24 cellular contexts compared by ENCODE assay signal in the genomic region with DNA sequence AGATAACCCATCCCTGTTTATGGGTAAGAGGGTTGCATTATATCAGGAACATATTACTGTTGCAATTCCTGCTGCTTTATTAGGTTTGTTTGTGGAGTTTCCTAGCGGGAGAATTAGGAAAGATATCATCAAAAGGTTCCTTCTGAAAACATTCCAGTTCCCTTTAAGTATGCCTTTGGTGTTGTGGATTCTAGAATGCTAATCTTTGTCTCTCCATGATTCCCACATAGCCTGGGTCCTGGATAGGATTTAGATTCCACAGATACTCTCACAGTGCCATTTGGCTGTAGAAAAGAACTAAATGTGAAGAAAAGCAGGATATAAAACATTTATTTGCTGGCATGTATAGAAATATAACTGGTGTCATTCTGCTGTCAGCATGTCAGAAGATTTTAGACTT.
DNase-seq lines count a peak whose midpoint lies in the region; ATAC-seq and TF ChIP-seq lines count a peak whose summit lies in the region.
"Had no signal": no experiment of that assay in that cellular context is flagged by ENCODE, and none has a peak within 500 bp of the region (broad histone marks: within the 10 kb centered on the region; RNA-seq: fewer than 3 reads in every experiment).

No MANE protein-coding gene starts in this region.

- H3K4me1 ChIP-seq in GM23338 (ENCODE audit: insufficient read depth) = no peaks in the 10 kb centered on the region
- peaks cover 4% of the 10 kb centered on the region for H3K4me1 ChIP-seq in endodermal cell (ENCODE audit: control insufficient read depth, insufficient read depth, low read length)
- H3K4me1 ChIP-seq: A549; BLaER1 treated with 17β-estradiol and CSF1 and Interleukin-3, amounts not matched to agents 10 nM and 100 nM had no signal

- H3K27me3 ChIP-seq in GM23338 (ENCODE audit: insufficient read depth) (no peaks in the 10 kb centered on the region), endodermal cell (ENCODE audit: control insufficient read depth, insufficient read depth, low read length, poor library complexity, severe bottlenecking) (no peaks in the 10 kb centered on the region), neural cell (ENCODE audit: insufficient read depth, low read depth, low read length) (peaks cover 14% of the 10 kb centered on the region)
- H3K27me3 ChIP-seq: BLaER1 treated with 17β-estradiol and CSF1 and Interleukin-3, amounts not matched to agents 10 nM and 100 nM had no signal

- ATAC-seq in GM23338 = no peak
- ATAC-seq in HG03097 (IDR thresholded peaks at IDR 0.05; ENCODE audit: low FRiP score, unreplicated experiment) = no peak
- ATAC-seq: A549, GM12878 had no signal

- H3K9ac ChIP-seq in endodermal cell (ENCODE audit: extremely low read depth, low read length, poor library complexity, severe bottlenecking) = peak overlapping the region; percentile 5
- H3K9ac ChIP-seq in neural cell (ENCODE audit: low read length) = no peak overlapping the region
- H3K9ac ChIP-seq: BLaER1 treated with 17β-estradiol and CSF1 and Interleukin-3, amounts not matched to agents 10 nM and 100 nM had no signal

- H3K27ac ChIP-seq in GM23338 (ENCODE audit: low read depth) = no peak overlapping the region
- H3K27ac ChIP-seq in endodermal cell (ENCODE audit: low read depth, low read length) = no peak overlapping the region
- no peak overlapping the region for H3K27ac ChIP-seq in neural cell (ENCODE audit: low read length)
- H3K27ac ChIP-seq: 22Rv1; A549; BLaER1 treated with 17β-estradiol and CSF1 and Interleukin-3, amounts not matched to agents 10 nM and 100 nM; C4-2B had no signal

- no peaks in the 10 kb centered on the region for H3K9me3 Mint-ChIP-seq in GM23338
- H3K9me3 Mint-ChIP-seq in endodermal cell = no peaks in the 10 kb centered on the region

- DNase-seq in GM23338 (ENCODE audit: low spot score) = peak; percentile 52
- no peak for DNase-seq in endodermal cell
- DNase-seq in iPS-NIHi7 (ENCODE audit: extremely low spot score) = peak; percentile 13
- DNase-seq in activated CD8-positive, alpha-beta memory T cell treated with anti-CD3 and anti-CD28 coated beads, Interleukin-2, amount 50 U/mL, for 48 hours = no peak
- no peak for DNase-seq in HCEC 1CT
- DNase-seq: AML-193; CD4-positive, alpha-beta memory T cell; CD8-positive, alpha-beta memory T cell; COR-L47; DMS 273 treated with DMSO at 0.1 percent for 48 hours; DMS153; DMS53; DMS79; DND-41; EL; GDM1 had no signal

- no peaks in the 10 kb centered on the region for H3K79me2 ChIP-seq in GM23338 (replicated peaks; ENCODE audit: insufficient read depth)
- H3K79me2 ChIP-seq in neural cell (replicated peaks; ENCODE audit: insufficient read depth, low read length) = no peaks in the 10 kb centered on the region

- H3K27ac Mint-ChIP-seq in GM23338 (no peak overlapping the region), endodermal cell (no peak overlapping the region)
- H3K27ac Mint-ChIP-seq: B cell; CD4-positive, alpha-beta memory T cell; CD8-positive, alpha-beta memory T cell had no signal

- H3K4me3 Mint-ChIP-seq in GM23338 = no peak overlapping the region
- no peak overlapping the region for H3K4me3 Mint-ChIP-seq in endodermal cell
- H3K4me3 Mint-ChIP-seq: B cell; CD4-positive, alpha-beta memory T cell; CD8-positive, alpha-beta memory T cell had no signal

- H3K36me3 ChIP-seq in GM23338 (ENCODE audit: insufficient read depth) (no peaks in the 10 kb centered on the region), endodermal cell (ENCODE audit: control insufficient read depth, insufficient read depth, low read length) (no peaks in the 10 kb centered on the region), neural cell (ENCODE audit: insufficient read depth, low read length) (no peaks in the 10 kb centered on the region)
- H3K36me3 ChIP-seq: BLaER1 treated with 17β-estradiol and CSF1 and Interleukin-3, amounts not matched to agents 10 nM and 100 nM had no signal

- no peak for TF ChIP-seq CTCF in GM23338 (conservative IDR thresholded peaks at IDR 0.05; ENCODE audit: low read depth in 2 of 2)
- TF ChIP-seq CTCF in endodermal cell (conservative IDR thresholded peaks at IDR 0.05) = no peak
- no peak for TF ChIP-seq CTCF in neural cell (IDR thresholded peaks at IDR 0.05; ENCODE audit: poor library complexity, severe bottlenecking)

- TF ChIP-seq RAD21 in neural cell (conservative IDR thresholded peaks at IDR 0.05) = no peak

- WGBS in endodermal cell (ENCODE audit: insufficient coverage in 1 of 2, insufficient read length in 1 of 2), 2 experiments = 39% methylated on average over 1 of the region's 1 CpG; no CpG with 5 or more reads in 1 of the 2 experiments

- H3K4me2 ChIP-seq in GM23338 (no peak overlapping the region), neural cell (ENCODE audit: low read length) (no peak overlapping the region)
- H3K4me2 ChIP-seq: A549; BLaER1 treated with 17β-estradiol and CSF1 and Interleukin-3, amounts not matched to agents 10 nM and 100 nM had no signal

- TF ChIP-seq EP300 in neural cell (conservative IDR thresholded peaks at IDR 0.05; ENCODE audit: poor library complexity, severe bottlenecking) = peak; percentile 52

- H3K4me1 Mint-ChIP-seq in GM23338 = peaks cover 2% of the 10 kb centered on the region; the same call in 1 of the 3 replicates
- no peaks in the 10 kb centered on the region for H3K4me1 Mint-ChIP-seq in endodermal cell
- H3K4me1 Mint-ChIP-seq: B cell; CD4-positive, alpha-beta memory T cell; CD8-positive, alpha-beta memory T cell had no signal

- H3K9me3 ChIP-seq in endodermal cell (ENCODE audit: control insufficient read depth, low read length) (peaks cover 12% of the 10 kb centered on the region), neural cell (ENCODE audit: low read length) (peaks cover 1% of the 10 kb centered on the region)
- H3K9me3 ChIP-seq: A549 had no signal

- H4K20me1 ChIP-seq in GM23338 (replicated peaks; ENCODE audit: insufficient read depth) (no peaks in the 10 kb centered on the region), neural cell (ENCODE audit: insufficient read depth) (no peaks in the 10 kb centered on the region)
- H4K20me1 ChIP-seq: BLaER1 treated with 17β-estradiol and CSF1 and Interleukin-3, amounts not matched to agents 10 nM and 100 nM had no signal

- no peaks in the 10 kb centered on the region; the same call in 2 of the 3 replicates for H3K36me3 Mint-ChIP-seq in GM23338 (ENCODE audit: low read depth)
- H3K36me3 Mint-ChIP-seq in endodermal cell (ENCODE audit: low read depth) = no peaks in the 10 kb centered on the region
- H3K36me3 Mint-ChIP-seq: CD4-positive, alpha-beta memory T cell; CD8-positive, alpha-beta memory T cell had no signal

- H3K27me3 Mint-ChIP-seq in GM23338 (ENCODE audit: insufficient read depth, low read depth, poor library complexity) (no peaks in the 10 kb centered on the region), endodermal cell (ENCODE audit: insufficient read depth) (no peaks in the 10 kb centered on the region)
- H3K27me3 Mint-ChIP-seq: B cell; CD4-positive, alpha-beta memory T cell; CD8-positive, alpha-beta memory T cell had no signal

- H3K4me3 ChIP-seq in GM23338 (no peak overlapping the region), endodermal cell (ENCODE audit: low read length) (peak overlapping the region; percentile 32), neural cell (ENCODE audit: low read length) (no peak overlapping the region)
- H3K4me3 ChIP-seq: A549; BLaER1 treated with 17β-estradiol and CSF1 and Interleukin-3, amounts not matched to agents 10 nM and 100 nM; GM12878 had no signal

- H3F3A ChIP-seq in GM23338 (replicated peaks; ENCODE audit: low read depth) = no peaks in the 10 kb centered on the region
- no peaks in the 10 kb centered on the region for H3F3A ChIP-seq in neural cell (ENCODE audit: insufficient read depth, low read length, poor library complexity, severe bottlenecking)

- H2AFZ ChIP-seq in GM23338 = no peak overlapping the region
- H2AFZ ChIP-seq in neural cell (ENCODE audit: low read depth, low read length) = no peak overlapping the region

- no peaks in the 10 kb centered on the region for H3K9me2 ChIP-seq in GM23338 (ENCODE audit: insufficient read depth)
- no peaks in the 10 kb centered on the region for H3K9me2 ChIP-seq in neural cell (ENCODE audit: insufficient read depth, low read length)

TF ChIP-seq in GM23338, 12 proteins besides CTCF, POLR2A, EP300 and RAD21 (continues in another document):
- TF ChIP-seq ZNF114 (CRISPR knock-in tag; IDR thresholded peaks at IDR 0.05) (no peak), POLR2AphosphoS5 (IDR thresholded peaks at IDR 0.05; ENCODE audit: low read depth) (no peak), NANOG (IDR thresholded peaks at IDR 0.05; ENCODE audit: borderline replicate concordance) (no peak)

TF ChIP-seq in neural cell, 6 proteins besides CTCF, POLR2A, EP300 and RAD21:
- no peak for TF ChIP-seq MXI1 (conservative IDR thresholded peaks at IDR 0.05; ENCODE audit: poor library complexity, severe bottlenecking)
- no peak for TF ChIP-seq SMC3 (conservative IDR thresholded peaks at IDR 0.05; ENCODE audit: poor library complexity)
- TF ChIP-seq, protein P1, sequence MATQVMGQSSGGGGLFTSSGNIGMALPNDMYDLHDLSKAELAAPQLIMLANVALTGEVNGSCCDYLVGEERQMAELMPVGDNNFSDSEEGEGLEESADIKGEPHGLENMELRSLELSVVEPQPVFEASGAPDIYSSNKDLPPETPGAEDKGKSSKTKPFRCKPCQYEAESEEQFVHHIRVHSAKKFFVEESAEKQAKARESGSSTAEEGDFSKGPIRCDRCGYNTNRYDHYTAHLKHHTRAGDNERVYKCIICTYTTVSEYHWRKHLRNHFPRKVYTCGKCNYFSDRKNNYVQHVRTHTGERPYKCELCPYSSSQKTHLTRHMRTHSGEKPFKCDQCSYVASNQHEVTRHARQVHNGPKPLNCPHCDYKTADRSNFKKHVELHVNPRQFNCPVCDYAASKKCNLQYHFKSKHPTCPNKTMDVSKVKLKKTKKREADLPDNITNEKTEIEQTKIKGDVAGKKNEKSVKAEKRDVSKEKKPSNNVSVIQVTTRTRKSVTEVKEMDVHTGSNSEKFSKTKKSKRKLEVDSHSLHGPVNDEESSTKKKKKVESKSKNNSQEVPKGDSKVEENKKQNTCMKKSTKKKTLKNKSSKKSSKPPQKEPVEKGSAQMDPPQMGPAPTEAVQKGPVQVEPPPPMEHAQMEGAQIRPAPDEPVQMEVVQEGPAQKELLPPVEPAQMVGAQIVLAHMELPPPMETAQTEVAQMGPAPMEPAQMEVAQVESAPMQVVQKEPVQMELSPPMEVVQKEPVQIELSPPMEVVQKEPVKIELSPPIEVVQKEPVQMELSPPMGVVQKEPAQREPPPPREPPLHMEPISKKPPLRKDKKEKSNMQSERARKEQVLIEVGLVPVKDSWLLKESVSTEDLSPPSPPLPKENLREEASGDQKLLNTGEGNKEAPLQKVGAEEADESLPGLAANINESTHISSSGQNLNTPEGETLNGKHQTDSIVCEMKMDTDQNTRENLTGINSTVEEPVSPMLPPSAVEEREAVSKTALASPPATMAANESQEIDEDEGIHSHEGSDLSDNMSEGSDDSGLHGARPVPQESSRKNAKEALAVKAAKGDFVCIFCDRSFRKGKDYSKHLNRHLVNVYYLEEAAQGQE (IDR thresholded peaks at IDR 0.05; ENCODE audit: borderline replicate concordance) = no peak
- TF ChIP-seq POLR2AphosphoS5 (IDR thresholded peaks at IDR 0.05) = no peak
- TF ChIP-seq EZH2 (IDR thresholded peaks at IDR 0.05; ENCODE audit: borderline replicate concordance, insufficient read depth, low read length, poor library complexity, severe bottlenecking) = no peak
- no peak for TF ChIP-seq TAF1 (IDR thresholded peaks at IDR 0.05; ENCODE audit: low read depth)

Comparison
In these comparisons a context has a peak if more than half of its experiments do, and no peak if none do; other contexts are left out.
1. DNase-seq: peak in GM23338 (single experiment) and iPS-NIHi7 (single experiment); none in endodermal cell (single experiment), activated CD8-positive, alpha-beta memory T cell treated with anti-CD3 and anti-CD28 coated beads, Interleukin-2, amount 50 U/mL, for 48 hours (single experiment) and HCEC 1CT (single experiment).